In genomic region chr1:37479255-37480124, GRCh38 we compare ENCODE assay signal across 1 cellular context.
A peak's percentile ranks its signal among the peaks of the same experiment; 100 is the strongest.
TF ChIP-seq lines count a peak whose summit lies in the region.

No MANE protein-coding gene starts in this region.

TF ChIP-seq in K562, 482 proteins besides CTCF, POLR2A, EP300 and RAD21 (continued from another document and continues in another):
- TF ChIP-seq, protein P1, sequence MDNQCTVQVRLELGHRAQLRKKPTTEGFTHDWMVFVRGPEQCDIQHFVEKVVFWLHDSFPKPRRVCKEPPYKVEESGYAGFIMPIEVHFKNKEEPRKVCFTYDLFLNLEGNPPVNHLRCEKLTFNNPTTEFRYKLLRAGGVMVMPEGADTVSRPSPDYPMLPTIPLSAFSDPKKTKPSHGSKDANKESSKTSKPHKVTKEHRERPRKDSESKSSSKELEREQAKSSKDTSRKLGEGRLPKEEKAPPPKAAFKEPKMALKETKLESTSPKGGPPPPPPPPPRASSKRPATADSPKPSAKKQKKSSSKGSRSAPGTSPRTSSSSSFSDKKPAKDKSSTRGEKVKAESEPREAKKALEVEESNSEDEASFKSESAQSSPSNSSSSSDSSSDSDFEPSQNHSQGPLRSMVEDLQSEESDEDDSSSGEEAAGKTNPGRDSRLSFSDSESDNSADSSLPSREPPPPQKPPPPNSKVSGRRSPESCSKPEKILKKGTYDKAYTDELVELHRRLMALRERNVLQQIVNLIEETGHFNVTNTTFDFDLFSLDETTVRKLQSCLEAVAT (IDR thresholded peaks at IDR 0.05): no peak
- no peak for TF ChIP-seq PHTF2 (CRISPR knock-in tag; IDR thresholded peaks at IDR 0.05)
- TF ChIP-seq ILF3 (IDR thresholded peaks at IDR 0.05; ENCODE audit: borderline replicate concordance): no peak
- 0 out of 2 replicates have a peak, but pooled peaks have one; percentile 57 for TF ChIP-seq ZNF224 (CRISPR knock-in tag; IDR thresholded peaks at IDR 0.05)
- peak; percentile 94 to 97 for TF ChIP-seq MNT (conservative IDR thresholded peaks at IDR 0.05)
- peak; percentile 92 for TF ChIP-seq JUN (IDR thresholded peaks at IDR 0.05; ENCODE audit: borderline replicate concordance, low read depth, low read length)
- TF ChIP-seq JUN (CRISPR knock-in tag; IDR thresholded peaks at IDR 0.05; ENCODE audit: borderline replicate concordance): peak; percentile 80; the same call in 1 of the 2 replicates
- TF ChIP-seq OTX1 (CRISPR knock-in tag; IDR thresholded peaks at IDR 0.05): no peak
- no peak for TF ChIP-seq HNRNPK (IDR thresholded peaks at IDR 0.05; ENCODE audit: low read depth, low read length, poor library complexity, severe bottlenecking)
- peak; percentile 98 to 99 for TF ChIP-seq FOXK2 (conservative IDR thresholded peaks at IDR 0.05 in 1 of 2, IDR thresholded peaks at IDR 0.05 in 1 of 2; ENCODE audit: low read depth in 2 of 2)
- TF ChIP-seq, protein P2, sequence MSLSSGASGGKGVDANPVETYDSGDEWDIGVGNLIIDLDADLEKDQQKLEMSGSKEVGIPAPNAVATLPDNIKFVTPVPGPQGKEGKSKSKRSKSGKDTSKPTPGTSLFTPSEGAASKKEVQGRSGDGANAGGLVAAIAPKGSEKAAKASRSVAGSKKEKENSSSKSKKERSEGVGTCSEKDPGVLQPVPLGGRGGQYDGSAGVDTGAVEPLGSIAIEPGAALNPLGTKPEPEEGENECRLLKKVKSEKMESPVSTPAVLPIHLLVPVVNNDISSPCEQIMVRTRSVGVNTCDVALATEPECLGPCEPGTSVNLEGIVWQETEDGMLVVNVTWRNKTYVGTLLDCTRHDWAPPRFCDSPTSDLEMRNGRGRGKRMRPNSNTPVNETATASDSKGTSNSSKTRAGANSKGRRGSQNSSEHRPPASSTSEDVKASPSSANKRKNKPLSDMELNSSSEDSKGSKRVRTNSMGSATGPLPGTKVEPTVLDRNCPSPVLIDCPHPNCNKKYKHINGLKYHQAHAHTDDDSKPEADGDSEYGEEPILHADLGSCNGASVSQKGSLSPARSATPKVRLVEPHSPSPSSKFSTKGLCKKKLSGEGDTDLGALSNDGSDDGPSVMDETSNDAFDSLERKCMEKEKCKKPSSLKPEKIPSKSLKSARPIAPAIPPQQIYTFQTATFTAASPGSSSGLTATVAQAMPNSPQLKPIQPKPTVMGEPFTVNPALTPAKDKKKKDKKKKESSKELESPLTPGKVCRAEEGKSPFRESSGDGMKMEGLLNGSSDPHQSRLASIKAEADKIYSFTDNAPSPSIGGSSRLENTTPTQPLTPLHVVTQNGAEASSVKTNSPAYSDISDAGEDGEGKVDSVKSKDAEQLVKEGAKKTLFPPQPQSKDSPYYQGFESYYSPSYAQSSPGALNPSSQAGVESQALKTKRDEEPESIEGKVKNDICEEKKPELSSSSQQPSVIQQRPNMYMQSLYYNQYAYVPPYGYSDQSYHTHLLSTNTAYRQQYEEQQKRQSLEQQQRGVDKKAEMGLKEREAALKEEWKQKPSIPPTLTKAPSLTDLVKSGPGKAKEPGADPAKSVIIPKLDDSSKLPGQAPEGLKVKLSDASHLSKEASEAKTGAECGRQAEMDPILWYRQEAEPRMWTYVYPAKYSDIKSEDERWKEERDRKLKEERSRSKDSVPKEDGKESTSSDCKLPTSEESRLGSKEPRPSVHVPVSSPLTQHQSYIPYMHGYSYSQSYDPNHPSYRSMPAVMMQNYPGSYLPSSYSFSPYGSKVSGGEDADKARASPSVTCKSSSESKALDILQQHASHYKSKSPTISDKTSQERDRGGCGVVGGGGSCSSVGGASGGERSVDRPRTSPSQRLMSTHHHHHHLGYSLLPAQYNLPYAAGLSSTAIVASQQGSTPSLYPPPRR (CRISPR knock-in tag; IDR thresholded peaks at IDR 0.05; ENCODE audit: borderline replicate concordance): peak; percentile 74; the same call in 1 of the 2 replicates
- 0 out of 2 replicates have a peak, but pooled peaks have one; percentile 15 for TF ChIP-seq BACH1 (tag; IDR thresholded peaks at IDR 0.05)
- TF ChIP-seq, protein P3, sequence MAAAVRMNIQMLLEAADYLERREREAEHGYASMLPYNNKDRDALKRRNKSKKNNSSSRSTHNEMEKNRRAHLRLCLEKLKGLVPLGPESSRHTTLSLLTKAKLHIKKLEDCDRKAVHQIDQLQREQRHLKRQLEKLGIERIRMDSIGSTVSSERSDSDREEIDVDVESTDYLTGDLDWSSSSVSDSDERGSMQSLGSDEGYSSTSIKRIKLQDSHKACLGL (CRISPR knock-in tag; IDR thresholded peaks at IDR 0.05; ENCODE audit: borderline replicate concordance, poor library complexity, severe bottlenecking): no peak
- TF ChIP-seq ZNF561 (CRISPR knock-in tag; conservative IDR thresholded peaks at IDR 0.05): no peak
- TF ChIP-seq ZNF408 (CRISPR knock-in tag; IDR thresholded peaks at IDR 0.05; ENCODE audit: low read depth): no peak
- 0 out of 2 replicates have a peak, but pooled peaks have one; percentile 35 for TF ChIP-seq ZKSCAN1 (IDR thresholded peaks at IDR 0.05; ENCODE audit: low read depth, low read length)
- no peak for TF ChIP-seq ZNF830 (CRISPR knock-in tag; IDR thresholded peaks at IDR 0.05)
- peak; percentile 83 for TF ChIP-seq SMARCE1 (IDR thresholded peaks at IDR 0.05)
- TF ChIP-seq, protein P4, sequence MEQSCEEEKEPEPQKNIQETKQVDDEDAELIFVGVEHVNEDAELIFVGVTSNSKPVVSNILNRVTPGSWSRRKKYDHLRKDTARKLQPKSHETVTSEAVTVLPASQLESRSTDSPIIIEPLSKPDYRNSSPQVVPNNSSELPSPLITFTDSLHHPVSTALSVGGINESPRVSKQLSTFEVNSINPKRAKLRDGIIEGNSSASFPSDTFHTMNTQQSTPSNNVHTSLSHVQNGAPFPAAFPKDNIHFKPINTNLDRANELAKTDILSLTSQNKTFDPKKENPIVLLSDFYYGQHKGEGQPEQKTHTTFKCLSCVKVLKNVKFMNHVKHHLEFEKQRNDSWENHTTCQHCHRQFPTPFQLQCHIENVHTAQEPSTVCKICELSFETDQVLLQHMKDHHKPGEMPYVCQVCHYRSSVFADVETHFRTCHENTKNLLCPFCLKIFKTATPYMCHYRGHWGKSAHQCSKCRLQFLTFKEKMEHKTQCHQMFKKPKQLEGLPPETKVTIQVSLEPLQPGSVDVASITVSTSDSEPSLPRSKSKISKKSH (CRISPR knock-in tag; IDR thresholded peaks at IDR 0.05): no peak
- no peak for TF ChIP-seq MIER1 (IDR thresholded peaks at IDR 0.05; ENCODE audit: low read depth)
- no peak for TF ChIP-seq HDAC8 (tag; IDR thresholded peaks at IDR 0.05)
- TF ChIP-seq, protein P5, sequence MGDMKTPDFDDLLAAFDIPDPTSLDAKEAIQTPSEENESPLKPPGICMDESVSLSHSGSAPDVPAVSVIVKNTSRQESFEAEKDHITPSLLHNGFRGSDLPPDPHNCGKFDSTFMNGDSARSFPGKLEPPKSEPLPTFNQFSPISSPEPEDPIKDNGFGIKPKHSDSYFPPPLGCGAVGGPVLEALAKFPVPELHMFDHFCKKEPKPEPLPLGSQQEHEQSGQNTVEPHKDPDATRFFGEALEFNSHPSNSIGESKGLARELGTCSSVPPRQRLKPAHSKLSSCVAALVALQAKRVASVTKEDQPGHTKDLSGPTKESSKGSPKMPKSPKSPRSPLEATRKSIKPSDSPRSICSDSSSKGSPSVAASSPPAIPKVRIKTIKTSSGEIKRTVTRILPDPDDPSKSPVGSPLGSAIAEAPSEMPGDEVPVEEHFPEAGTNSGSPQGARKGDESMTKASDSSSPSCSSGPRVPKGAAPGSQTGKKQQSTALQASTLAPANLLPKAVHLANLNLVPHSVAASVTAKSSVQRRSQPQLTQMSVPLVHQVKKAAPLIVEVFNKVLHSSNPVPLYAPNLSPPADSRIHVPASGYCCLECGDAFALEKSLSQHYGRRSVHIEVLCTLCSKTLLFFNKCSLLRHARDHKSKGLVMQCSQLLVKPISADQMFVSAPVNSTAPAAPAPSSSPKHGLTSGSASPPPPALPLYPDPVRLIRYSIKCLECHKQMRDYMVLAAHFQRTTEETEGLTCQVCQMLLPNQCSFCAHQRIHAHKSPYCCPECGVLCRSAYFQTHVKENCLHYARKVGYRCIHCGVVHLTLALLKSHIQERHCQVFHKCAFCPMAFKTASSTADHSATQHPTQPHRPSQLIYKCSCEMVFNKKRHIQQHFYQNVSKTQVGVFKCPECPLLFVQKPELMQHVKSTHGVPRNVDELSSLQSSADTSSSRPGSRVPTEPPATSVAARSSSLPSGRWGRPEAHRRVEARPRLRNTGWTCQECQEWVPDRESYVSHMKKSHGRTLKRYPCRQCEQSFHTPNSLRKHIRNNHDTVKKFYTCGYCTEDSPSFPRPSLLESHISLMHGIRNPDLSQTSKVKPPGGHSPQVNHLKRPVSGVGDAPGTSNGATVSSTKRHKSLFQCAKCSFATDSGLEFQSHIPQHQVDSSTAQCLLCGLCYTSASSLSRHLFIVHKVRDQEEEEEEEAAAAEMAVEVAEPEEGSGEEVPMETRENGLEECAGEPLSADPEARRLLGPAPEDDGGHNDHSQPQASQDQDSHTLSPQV (IDR thresholded peaks at IDR 0.05): peak; percentile 85
- no peak for TF ChIP-seq DIDO1 (tag; IDR thresholded peaks at IDR 0.05; ENCODE audit: low read depth)
- TF ChIP-seq ZHX1 (conservative IDR thresholded peaks at IDR 0.05; ENCODE audit: low read length): no peak
- TF ChIP-seq GTF2B (IDR thresholded peaks at IDR 0.05; ENCODE audit: extremely low read depth, insufficient read length): no peak
- no peak for TF ChIP-seq RBM22 (IDR thresholded peaks at IDR 0.05; ENCODE audit: low read depth, low read length, poor library complexity, severe bottlenecking)
- no peak for TF ChIP-seq EZH2 (IDR thresholded peaks at IDR 0.05; ENCODE audit: borderline replicate concordance, low read depth, low read length)
- TF ChIP-seq SRSF3 (IDR thresholded peaks at IDR 0.05; ENCODE audit: insufficient read depth, low read length): no peak
- TF ChIP-seq HDAC1 (IDR thresholded peaks at IDR 0.05): peak in 1 of 2 experiments; percentile 81; a peak in 2 of 4 replicates
- TF ChIP-seq KLF13 (tag; IDR thresholded peaks at IDR 0.05; ENCODE audit: borderline replicate concordance, low read depth): no peak
- no peak for TF ChIP-seq ZNF174 (CRISPR knock-in tag; IDR thresholded peaks at IDR 0.05)
- TF ChIP-seq SREBF2 (CRISPR knock-in tag; IDR thresholded peaks at IDR 0.05): no peak
- no peak for TF ChIP-seq ZBTB12 (CRISPR knock-in tag; IDR thresholded peaks at IDR 0.05)
- peak; percentile 71 for TF ChIP-seq BHLHE40 (IDR thresholded peaks at IDR 0.05; ENCODE audit: low read length)
- no peak for TF ChIP-seq HIVEP1 (CRISPR knock-in tag; IDR thresholded peaks at IDR 0.05)
- TF ChIP-seq, protein P6, sequence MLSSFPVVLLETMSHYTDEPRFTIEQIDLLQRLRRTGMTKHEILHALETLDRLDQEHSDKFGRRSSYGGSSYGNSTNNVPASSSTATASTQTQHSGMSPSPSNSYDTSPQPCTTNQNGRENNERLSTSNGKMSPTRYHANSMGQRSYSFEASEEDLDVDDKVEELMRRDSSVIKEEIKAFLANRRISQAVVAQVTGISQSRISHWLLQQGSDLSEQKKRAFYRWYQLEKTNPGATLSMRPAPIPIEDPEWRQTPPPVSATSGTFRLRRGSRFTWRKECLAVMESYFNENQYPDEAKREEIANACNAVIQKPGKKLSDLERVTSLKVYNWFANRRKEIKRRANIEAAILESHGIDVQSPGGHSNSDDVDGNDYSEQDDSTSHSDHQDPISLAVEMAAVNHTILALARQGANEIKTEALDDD (IDR thresholded peaks at IDR 0.05): no peak
- TF ChIP-seq, protein P7, sequence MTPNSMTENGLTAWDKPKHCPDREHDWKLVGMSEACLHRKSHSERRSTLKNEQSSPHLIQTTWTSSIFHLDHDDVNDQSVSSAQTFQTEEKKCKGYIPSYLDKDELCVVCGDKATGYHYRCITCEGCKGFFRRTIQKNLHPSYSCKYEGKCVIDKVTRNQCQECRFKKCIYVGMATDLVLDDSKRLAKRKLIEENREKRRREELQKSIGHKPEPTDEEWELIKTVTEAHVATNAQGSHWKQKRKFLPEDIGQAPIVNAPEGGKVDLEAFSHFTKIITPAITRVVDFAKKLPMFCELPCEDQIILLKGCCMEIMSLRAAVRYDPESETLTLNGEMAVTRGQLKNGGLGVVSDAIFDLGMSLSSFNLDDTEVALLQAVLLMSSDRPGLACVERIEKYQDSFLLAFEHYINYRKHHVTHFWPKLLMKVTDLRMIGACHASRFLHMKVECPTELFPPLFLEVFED (CRISPR knock-in tag; conservative IDR thresholded peaks at IDR 0.05): no peak; the same call in 1 of the 2 replicates
